Comparison of ENCODE assay signal across 8 cellular contexts in genomic region chr3:151156618-151157216, GRCh38. TPM values are rescaled to one million over a fixed set of nuclear protein-coding genes. Genes with fewer than 3 reads are reported as not detected.
DNase-seq lines count a peak whose midpoint lies in the region; ATAC-seq, FAIRE-seq and TF ChIP-seq lines count a peak whose summit lies in the region.

No MANE protein-coding gene starts in this region.

- peaks cover 5% of the 10 kb centered on the region for H3K4me1 Mint-ChIP-seq in astrocyte (ENCODE audit: low read depth, unreplicated experiment)
- peaks cover 4% of the 10 kb centered on the region for H3K4me1 Mint-ChIP-seq in type B pancreatic cell (ENCODE audit: unreplicated experiment)

- no peaks in the 10 kb centered on the region for H3K27me3 ChIP-seq in astrocyte (ENCODE audit: insufficient read depth, low read length)

- peak; percentile 77 for ATAC-seq in GM19043 (IDR thresholded peaks at IDR 0.05; ENCODE audit: low read depth, unreplicated experiment)
- peak; percentile 93 for ATAC-seq in HG03354 (IDR thresholded peaks at IDR 0.05; ENCODE audit: poor library complexity, severe bottlenecking, unreplicated experiment)
- ATAC-seq in GM18870 (IDR thresholded peaks at IDR 0.05; ENCODE audit: unreplicated experiment) = no peak

- no peaks in the 10 kb centered on the region for H3K36me3 ChIP-seq in astrocyte (ENCODE audit: insufficient read depth, low read length)

- H3K27me3 Mint-ChIP-seq in astrocyte (ENCODE audit: low read depth, unreplicated experiment) (no peaks in the 10 kb centered on the region), type B pancreatic cell (no peaks in the 10 kb centered on the region)

- TF ChIP-seq CTCF in astrocyte (IDR thresholded peaks at IDR 0.05; ENCODE audit: insufficient read depth, low read depth, low read length) (peak; percentile 71), type B pancreatic cell (conservative IDR thresholded peaks at IDR 0.05) (peak; percentile 78)

- H3K4me1 ChIP-seq in astrocyte (ENCODE audit: insufficient read depth, low read length) = no peaks in the 10 kb centered on the region

- H3K9me3 ChIP-seq in astrocyte (ENCODE audit: insufficient read depth, low read depth, low read length) = no peaks in the 10 kb centered on the region

- H2AFZ ChIP-seq in astrocyte (ENCODE audit: low read depth, low read length) = no peak overlapping the region

- H3K79me2 ChIP-seq in astrocyte (ENCODE audit: insufficient read depth, low read length) = no peaks in the 10 kb centered on the region

- H3K9me3 Mint-ChIP-seq in astrocyte (ENCODE audit: unreplicated experiment) (no peaks in the 10 kb centered on the region), type B pancreatic cell (no peaks in the 10 kb centered on the region)

- no peak overlapping the region for H3K4me2 ChIP-seq in astrocyte (ENCODE audit: low read length)

- no peaks in the 10 kb centered on the region for H4K20me1 ChIP-seq in astrocyte (ENCODE audit: insufficient read depth, low read length)

- no peak overlapping the region for H3K9ac ChIP-seq in astrocyte (ENCODE audit: low read length)

- DNase-seq in DMS 273 (lab: John Stamatoyannopoulos, UW; ENCODE audit: unreplicated experiment) = peak; percentile 89
- peak; percentile 21 for DNase-seq in NCI-H524 treated with DMSO at 0.1 percent for 48 hours (lab: John Stamatoyannopoulos, UW)
- peak; percentile 38 for DNase-seq in astrocyte (ENCODE audit: low read depth)
- DNase-seq in iris pigment epithelial cell (ENCODE audit: low read depth) = peak; percentile 68
- DNase-seq in type B pancreatic cell (ENCODE audit: extremely low spot score, unreplicated experiment) = no peak

- no peak overlapping the region for H3K4me3 ChIP-seq in astrocyte (ENCODE audit: insufficient read depth, low read depth, low read length)

- peak; percentile 87 for FAIRE-seq in astrocyte (lab: Jason Lieb, UNC)

- H3K27ac Mint-ChIP-seq in astrocyte (ENCODE audit: unreplicated experiment) (no peak overlapping the region), type B pancreatic cell (no peak overlapping the region)

- no peak overlapping the region for H3K4me3 Mint-ChIP-seq in astrocyte (ENCODE audit: unreplicated experiment)
- H3K4me3 Mint-ChIP-seq in type B pancreatic cell = no peak overlapping the region

- H3K27ac ChIP-seq in astrocyte (ENCODE audit: low read depth, low read length) = no peak overlapping the region

- no peaks in the 10 kb centered on the region for H3K36me3 Mint-ChIP-seq in astrocyte (ENCODE audit: low read depth, unreplicated experiment)
- H3K36me3 Mint-ChIP-seq in type B pancreatic cell = peaks cover 5% of the 10 kb centered on the region

RNA-seq across cellular contexts. Expression of gene GPR171, which starts 46.3 kb away (rescaled TPM):
- total RNA-seq in astrocyte (not detected in 2 replicates), type B pancreatic cell (ENCODE audit: low replicate concordance) (not detected in 2 replicates)
